ENCODE assay signal across 12 cellular contexts in the genomic region with DNA sequence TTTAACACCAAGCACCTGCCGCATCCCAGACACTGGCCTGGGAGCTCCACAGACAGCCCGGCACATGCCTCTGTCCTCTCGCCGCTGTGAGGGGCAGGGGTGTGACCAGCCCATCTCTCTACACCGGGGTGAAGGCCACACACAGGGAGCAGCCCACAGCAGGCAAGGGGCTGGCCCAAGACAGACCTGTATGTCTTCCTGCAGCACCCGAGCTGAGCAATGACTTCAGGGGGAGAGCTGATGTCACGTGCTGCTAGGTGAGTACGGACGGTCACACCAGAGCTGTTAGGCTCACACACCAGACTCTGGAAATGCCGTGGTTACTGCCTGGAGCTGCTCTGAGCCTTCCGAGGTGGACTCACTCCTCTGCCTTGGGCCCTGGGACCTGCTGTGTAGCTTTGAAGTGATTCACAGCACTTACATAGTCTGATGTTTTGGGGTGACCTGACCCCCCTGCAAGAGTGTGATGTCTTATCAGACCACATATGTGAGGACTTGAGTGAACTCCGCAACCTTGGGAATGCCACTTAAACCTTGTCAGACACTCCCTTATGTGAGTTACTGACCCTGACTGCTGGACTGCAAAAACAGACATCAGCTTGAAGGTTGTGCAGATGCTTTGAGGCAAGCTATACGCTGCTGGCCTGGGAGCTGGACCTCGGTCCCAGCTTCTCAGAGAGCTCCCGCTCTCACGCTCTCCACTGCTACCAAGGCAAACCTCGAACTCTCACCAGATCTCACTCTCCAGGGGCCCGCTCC. TPM values are rescaled to one million over a fixed set of nuclear protein-coding genes. Genes with fewer than 3 reads are reported as not detected.
DNase-seq lines count a peak whose midpoint lies in the region; ATAC-seq and TF ChIP-seq lines count a peak whose summit lies in the region.
"Had no signal": no experiment of that assay in that cellular context is flagged by ENCODE, and none has a peak within 500 bp of the region (broad histone marks: within the 10 kb centered on the region; RNA-seq: fewer than 3 reads in every experiment).

No MANE protein-coding gene starts in this region.

- no peaks in the 10 kb centered on the region; the same call in 1 of the 2 replicates for H3K27me3 Mint-ChIP-seq in H9 (ENCODE audit: low read depth)
- no peaks in the 10 kb centered on the region for H3K27me3 Mint-ChIP-seq in activated CD8-positive, alpha-beta T cell treated with anti-CD3 and anti-CD28 coated beads, Interleukin-2, amount 10 ng/mL, durations not matched to agents 7 days and 5 days (ENCODE audit: low read depth)

- H3K9me3 Mint-ChIP-seq in H9: no peaks in the 10 kb centered on the region; a peak in 1 of 5 replicates
- H3K9me3 Mint-ChIP-seq in activated CD8-positive, alpha-beta T cell treated with anti-CD3 and anti-CD28 coated beads, Interleukin-2, amount 10 ng/mL, durations not matched to agents 7 days and 5 days (ENCODE audit: insufficient read depth): no peaks in the 10 kb centered on the region

- no peaks in the 10 kb centered on the region for H3K79me1 ChIP-seq in H9 (ENCODE audit: insufficient read depth, low read depth, low read length, poor library complexity, severe bottlenecking)

- H3K36me3 Mint-ChIP-seq in H9 (ENCODE audit: insufficient read depth in 1 of 3, low read depth in 3 of 3): peaks cover 22 to 40% (median 25%) of the 10 kb centered on the region in 3 experiments; a peak in 6 of 7 replicates
- peaks cover 36% of the 10 kb centered on the region for H3K36me3 Mint-ChIP-seq in activated CD8-positive, alpha-beta T cell treated with anti-CD3 and anti-CD28 coated beads, Interleukin-2, amount 10 ng/mL, durations not matched to agents 7 days and 5 days (ENCODE audit: low read depth)

- H3K23me2 ChIP-seq in H9 (ENCODE audit: insufficient read length, low read depth, low read length, poor library complexity, severe bottlenecking): no peaks in the 10 kb centered on the region

- POLR2A ChIA-PET in activated CD8-positive, alpha-beta T cell treated with anti-CD3 and anti-CD28 coated beads, Interleukin-2, amount 10 ng/mL, durations not matched to agents 7 days and 5 days (lab: Charles Lee): interaction anchor here (0.7 kb wide), 1 partner anchor 13 kb away, joined by 3 read pairs; no protein-coding TSS in a partner anchor

- H3K4me2 ChIP-seq in BLaER1 (peak overlapping the region; percentile 94), H9 (ENCODE audit: insufficient read depth, insufficient read length, low read length) (no peak overlapping the region)

- no CpG with 5 or more reads among the region's 18 CpGs for WGBS in H9 (ENCODE audit: extremely low coverage, insufficient read length, low lambda C conversion rate)

- no peaks in the 10 kb centered on the region for H3K27me3 ChIP-seq in BLaER1
- H3K27me3 ChIP-seq in H9 (ENCODE audit: insufficient read depth, low read length): no peaks in the 10 kb centered on the region
- H3K27me3 ChIP-seq in iPS-20b (ENCODE audit: insufficient read depth, low read length): peaks cover 4% of the 10 kb centered on the region; the same call in 1 of the 2 replicates
- H3K27me3 ChIP-seq: hepatocyte, vagina had no signal

- TF ChIP-seq CTCF in H9 (conservative IDR thresholded peaks at IDR 0.05) (no peak), foreskin fibroblast (IDR thresholded peaks at IDR 0.05; ENCODE audit: low read depth, low read length) (no peak)

- H3K9ac ChIP-seq in BLaER1 (peak overlapping the region; percentile 97), H9 (ENCODE audit: extremely low read depth, insufficient read length, low read length) (no peak overlapping the region), iPS-20b (ENCODE audit: low read depth, low read length) (0 out of 2 replicates have a peak overlapping the region, but pooled peaks have one; percentile 86)

- no peak overlapping the region for H4K5ac ChIP-seq in H9 (ENCODE audit: insufficient read length, low read depth, low read length)

- no peak overlapping the region for H3K23ac ChIP-seq in H9 (ENCODE audit: insufficient read length, low read depth, low read length)

- no peak overlapping the region for H2BK15ac ChIP-seq in H9 (ENCODE audit: low read depth, low read length)

- peak overlapping the region; percentile 95; the same call in 1 of the 2 replicates for H3K4me3 ChIP-seq in BLaER1
- no peak overlapping the region for H3K4me3 ChIP-seq in iPS-20b (ENCODE audit: low read length)
- H3K4me3 ChIP-seq in foreskin fibroblast (ENCODE audit: low read depth in 1 of 2, low read length in 2 of 2): no peak overlapping the region
- H3K4me3 ChIP-seq: hepatocyte, vagina had no signal

- peak overlapping the region; percentile 49 to 91 (median 78); a peak in 4 of 7 replicates for H3K27ac Mint-ChIP-seq in H9
- H3K27ac Mint-ChIP-seq in activated CD8-positive, alpha-beta T cell treated with anti-CD3 and anti-CD28 coated beads, Interleukin-2, amount 10 ng/mL, durations not matched to agents 7 days and 5 days: peak overlapping the region; percentile 85

- no peak overlapping the region for H2AFZ ChIP-seq in H9 (ENCODE audit: low read length)
- H2AFZ ChIP-seq: hepatocyte had no signal

- H3K36me3 ChIP-seq in BLaER1 (peaks cover 49% of the 10 kb centered on the region), iPS-20b (ENCODE audit: insufficient read depth, low read depth, low read length) (peaks cover 24% of the 10 kb centered on the region)
- H3K36me3 ChIP-seq: vagina had no signal

- H2BK120ac ChIP-seq in H9 (ENCODE audit: low read depth, low read length, poor library complexity, severe bottlenecking): no peak overlapping the region

- H3K56ac ChIP-seq in H9 (ENCODE audit: insufficient read length, low read depth, low read length): no peak overlapping the region

- H2AK5ac ChIP-seq in H9 (ENCODE audit: insufficient read length, low read length): no peak overlapping the region

- H4K20me1 ChIP-seq in BLaER1 (peaks cover 77% of the 10 kb centered on the region), H9 (ENCODE audit: control insufficient read depth, insufficient read depth, insufficient read length) (no peaks in the 10 kb centered on the region)

- DNase-seq in H9 (no peak), foreskin fibroblast (no peak), NCI-H82 (lab: John Stamatoyannopoulos, UW) (no peak)
- DNase-seq in activated CD8-positive, alpha-beta T cell treated with anti-CD3 and anti-CD28 coated beads, Interleukin-2, amount 10 ng/mL, durations not matched to agents 7 days and 5 days: no peak
- DNase-seq: activated CD4-positive, CD25-positive, alpha-beta regulatory T cell treated with anti-CD3 and anti-CD28 coated beads, Interleukin-2, amount 50 U/mL, for 72 hours; EL had no signal

- H3K18ac ChIP-seq in H9 (ENCODE audit: insufficient read length, low read depth, low read length): no peak overlapping the region

- peak overlapping the region; percentile 75 to 90 for H3K4me3 Mint-ChIP-seq in H9
- H3K4me3 Mint-ChIP-seq in activated CD8-positive, alpha-beta T cell treated with anti-CD3 and anti-CD28 coated beads, Interleukin-2, amount 10 ng/mL, durations not matched to agents 7 days and 5 days: peak overlapping the region; percentile 93

- no peak overlapping the region for H4K91ac ChIP-seq in H9 (ENCODE audit: insufficient read length, low read depth, low read length)

- peaks cover 35 to 36% of the 10 kb centered on the region in 2 experiments for H3K4me1 Mint-ChIP-seq in H9
- peaks cover 53% of the 10 kb centered on the region for H3K4me1 Mint-ChIP-seq in activated CD8-positive, alpha-beta T cell treated with anti-CD3 and anti-CD28 coated beads, Interleukin-2, amount 10 ng/mL, durations not matched to agents 7 days and 5 days (ENCODE audit: low read depth)

- H3K4me1 ChIP-seq in BLaER1: peaks cover 38% of the 10 kb centered on the region
- H3K4me1 ChIP-seq in H9 (ENCODE audit: insufficient read depth, low read length): peaks cover 3% of the 10 kb centered on the region; the same call in 1 of the 2 replicates
- H3K4me1 ChIP-seq in iPS-20b (ENCODE audit: insufficient read depth, low read length): peaks cover 14% of the 10 kb centered on the region

- CTCF ChIA-PET in activated CD8-positive, alpha-beta T cell treated with anti-CD3 and anti-CD28 coated beads, Interleukin-2, amount 10 ng/mL, durations not matched to agents 7 days and 5 days (lab: Charles Lee): no interaction called here

- ATAC-seq in activated CD8-positive, alpha-beta T cell treated with anti-CD3 and anti-CD28 coated beads, Interleukin-2, amount 10 ng/mL, durations not matched to agents 7 days and 5 days: no peak
- ATAC-seq in HG03520 (IDR thresholded peaks at IDR 0.05; ENCODE audit: unreplicated experiment) (no peak), GM19324 (IDR thresholded peaks at IDR 0.05; ENCODE audit: low FRiP score, unreplicated experiment) (no peak)

- H3K9me3 ChIP-seq in BLaER1: no peaks in the 10 kb centered on the region
- no peaks in the 10 kb centered on the region for H3K9me3 ChIP-seq in H9 (ENCODE audit: control insufficient read depth, low read depth, low read length)
- no peaks in the 10 kb centered on the region for H3K9me3 ChIP-seq in iPS-20b (ENCODE audit: insufficient read depth, low read depth, low read length)
- H3K9me3 ChIP-seq: vagina had no signal

- H2BK20ac ChIP-seq in H9 (ENCODE audit: low read depth, low read length, poor library complexity, severe bottlenecking): no peak overlapping the region

- H3K27ac ChIP-seq in BLaER1 (peak overlapping the region; percentile 96; the same call in 1 of the 2 replicates), H9 (ENCODE audit: insufficient read length, low read depth, low read length) (no peak overlapping the region), iPS-20b (ENCODE audit: low read length) (no peak overlapping the region)
- H3K27ac ChIP-seq: hepatocyte had no signal

- H4K8ac ChIP-seq in H9 (replicated peaks; ENCODE audit: insufficient read length, low read depth, low read length): no peak overlapping the region

- H3K14ac ChIP-seq in H9 (ENCODE audit: insufficient read depth, low read length): no peak overlapping the region

- no peak overlapping the region for H3T11ph ChIP-seq in H9 (ENCODE audit: low read length)

- H2BK5ac ChIP-seq in H9 (ENCODE audit: insufficient read length, low read length): no peak overlapping the region

- no peak overlapping the region for H2BK12ac ChIP-seq in H9 (ENCODE audit: insufficient read length, low read depth, low read length)

- no peaks in the 10 kb centered on the region; the same call in 1 of the 2 replicates for H3K79me2 ChIP-seq in H9 (ENCODE audit: insufficient read depth, low read length)

- H3K4ac ChIP-seq in H9 (ENCODE audit: low read depth, low read length): no peak overlapping the region

RNA-seq across cellular contexts. Expression of a gene that starts 1.8 kb away (rescaled TPM):
- 42.6 and 45.3 TPM in 2 replicates for total RNA-seq in H9 (2021)
- total RNA-seq in activated CD8-positive, alpha-beta T cell treated with anti-CD3 and anti-CD28 coated beads, Interleukin-2, amount 10 ng/mL, durations not matched to agents 7 days and 5 days: 10 to 100 TPM; 46.2 to 52.5 TPM

RNA-seq across cellular contexts. Expression of a gene that starts 2.1 kb away (rescaled TPM):
- 49.7 and 50.5 TPM in 2 replicates for total RNA-seq in H9 (2021)
- 10 to 100 TPM; 16.7 to 17.4 TPM for total RNA-seq in activated CD8-positive, alpha-beta T cell treated with anti-CD3 and anti-CD28 coated beads, Interleukin-2, amount 10 ng/mL, durations not matched to agents 7 days and 5 days
